In genomic region chr12:6451348-6452244, GRCh38 we compare ENCODE assay signal across 8 cellular contexts. TPM values are rescaled to one million over a fixed set of nuclear protein-coding genes. Genes with fewer than 3 reads are reported as not detected.
DNase-seq lines count a peak whose midpoint lies in the region; ATAC-seq and TF ChIP-seq lines count a peak whose summit lies in the region.

Gene TAPBPL (plus strand): TSS chr12:6452042. CDS start chr12:6452249, 207 bp downstream.

- H3K4me3 ChIP-seq in lung = peak within 1 kb of the TSS; percentile 70

- intact Hi-C loops in activated CD8-positive, alpha-beta T cell treated with anti-CD3 and anti-CD28 coated beads for 36 hours (cut with micrococcal nuclease) = no loop called here

- H3K4me1 ChIP-seq in lung (ENCODE audit: control insufficient read depth in 2 of 2, insufficient read depth in 2 of 2, low read length in 2 of 2) = peaks cover 0 to 8% of the 10 kb centered on the region in 2 donors

- peaks cover 53% of the 10 kb centered on the region for H3K4me1 Mint-ChIP-seq in activated CD8-positive, alpha-beta T cell treated with anti-CD3 and anti-CD28 coated beads for 36 hours (ENCODE audit: low read depth)

- 0 to 1% methylated on average over 26 to 27 of the region's 27 CpGs for WGBS in lung, 2 donors

- peaks cover 0 to 12% of the 10 kb centered on the region in 2 donors for H3K36me3 ChIP-seq in lung (ENCODE audit: control insufficient read depth in 2 of 2, insufficient read depth in 2 of 2, low read length in 2 of 2)

- peaks cover 91% of the 10 kb centered on the region for H3K36me3 Mint-ChIP-seq in activated CD8-positive, alpha-beta T cell treated with anti-CD3 and anti-CD28 coated beads for 36 hours (ENCODE audit: low read depth)

- TF ChIP-seq CTCF in activated CD8-positive, alpha-beta T cell treated with anti-CD3 and anti-CD28 coated beads for 36 hours (IDR thresholded peaks at IDR 0.05) = no peak
- no peak for TF ChIP-seq CTCF in lung (IDR thresholded peaks at IDR 0.05; ENCODE audit: control extremely low read depth, extremely low read depth)

- peak within 1 kb of the TSS; percentile 99 for H3K27ac Mint-ChIP-seq in activated CD8-positive, alpha-beta T cell treated with anti-CD3 and anti-CD28 coated beads for 36 hours

- peak within 1 kb of the TSS; percentile 95 to 99 for H3K27ac ChIP-seq in lung (ENCODE audit: low read depth in 1 of 2, low read length in 1 of 2)

- peak; percentile 63 for ATAC-seq in GM18907 (IDR thresholded peaks at IDR 0.05; ENCODE audit: unreplicated experiment)
- peak; percentile 67 for ATAC-seq in HG03432 (IDR thresholded peaks at IDR 0.05; ENCODE audit: unreplicated experiment)
- peak; percentile 77 for ATAC-seq in activated CD8-positive, alpha-beta T cell treated with anti-CD3 and anti-CD28 coated beads for 36 hours
- peak; percentile 90 for ATAC-seq in lung (ENCODE audit: insufficient read depth, low FRiP score)

- H3K27me3 Mint-ChIP-seq in activated CD8-positive, alpha-beta T cell treated with anti-CD3 and anti-CD28 coated beads for 36 hours = no peaks in the 10 kb centered on the region

- in situ Hi-C loops in ACHN (cut with HindIII; ENCODE audit: low pct_ligation_motif_present, low pct_unique_long_range_greater_than_20kb, low sequenced_read_pairs) = no loop called here

- no peaks in the 10 kb centered on the region for H3K27me3 ChIP-seq in lung (ENCODE audit: control insufficient read depth, insufficient read depth)

- POLR2A ChIA-PET in activated CD8-positive, alpha-beta T cell treated with anti-CD3 and anti-CD28 coated beads for 36 hours (lab: Charles Lee) = interaction anchor here (0.7 to 14.3 kb wide), 17 partner anchors 8 to 492 kb away, joined by 3 to 267 read pairs (median 10); partner anchors contain the start of genes C12orf57, CD27, GAPDH and MRPL51

- H3K4me3 Mint-ChIP-seq in activated CD8-positive, alpha-beta T cell treated with anti-CD3 and anti-CD28 coated beads for 36 hours = peak within 1 kb of the TSS; percentile 97

- DNase-seq in ACHN = peak; percentile 88
- DNase-seq in NCI-H748 treated with DMSO at 0.1 percent for 48 hours (lab: John Stamatoyannopoulos, UW) = peak; percentile 54
- DNase-seq in activated CD8-positive, alpha-beta T cell treated with anti-CD3 and anti-CD28 coated beads for 36 hours = peak; percentile 94
- DNase-seq in effector CD8-positive, alpha-beta T cell (lab: John Stamatoyannopoulos, UW) = peak; percentile 76
- peak; percentile 84 for DNase-seq in lung (ENCODE audit: low spot score)
- DNase-seq in stimulated activated CD4-positive, alpha-beta T cell treated with anti-CD3 and anti-CD28 coated beads, TNF-alpha, amount 100 ng/mL, for 24 hours (ENCODE audit: low read depth in 3 of 3) = peak; percentile 64 to 77 (median 67)

- H3K9me3 ChIP-seq in lung (ENCODE audit: control insufficient read depth in 2 of 2, insufficient read depth in 1 of 2, low read length in 1 of 2) = no peaks in the 10 kb centered on the region

- H3K9me3 Mint-ChIP-seq in activated CD8-positive, alpha-beta T cell treated with anti-CD3 and anti-CD28 coated beads for 36 hours = no peaks in the 10 kb centered on the region

- CTCF ChIA-PET in activated CD8-positive, alpha-beta T cell treated with anti-CD3 and anti-CD28 coated beads for 36 hours (lab: Charles Lee) = interaction anchor here (0.6 to 7.0 kb wide), 14 partner anchors 8 to 430 kb away, joined by 3 to 81 read pairs (median 6); partner anchors contain the start of gene VAMP1

RNA-seq across cellular contexts. Expression of gene TAPBPL, which starts in this region (rescaled TPM):
- total RNA-seq in activated CD8-positive, alpha-beta T cell treated with anti-CD3 and anti-CD28 coated beads for 36 hours = 10 to 100 TPM; 23.3 to 28.0 TPM
- total RNA-seq in lung = 10 to 100 TPM; 27.4 to 28.2 TPM
- polyA plus RNA-seq in lung = 10 to 100 TPM; 11.2 to 26.8 TPM

Comparison
In these comparisons a context has a peak if more than half of its experiments do, and no peak if none do; other contexts are left out.
1. Peak in every context shown above with its lines: DNase-seq, ATAC-seq, H3K4me3 ChIP-seq and H3K27ac ChIP-seq.